Comparison of ENCODE assay signal across 8 cellular contexts in genomic region chr5:15476977-15477376, GRCh38. TPM values are rescaled to one million over a fixed set of nuclear protein-coding genes. Genes with fewer than 3 reads are reported as not detected.
"Had no signal": no experiment of that assay in that cellular context is flagged by ENCODE, and none has a peak within 500 bp of the region (broad histone marks: within the 10 kb centered on the region; RNA-seq: fewer than 3 reads in every experiment).

No MANE protein-coding gene starts in this region.

- DNase-seq: H9, HCEC 1CT, KG1 had no signal

- H3K4me2 ChIP-seq: GM23338 had no signal

- FAIRE-seq: H1, H54 had no signal

- H2AFZ ChIP-seq: GM23338 had no signal

- ATAC-seq: GM23338 had no signal

- H3K4me3 ChIP-seq: GM23338 had no signal

RNA-seq across cellular contexts. Expression of gene FBXL7, which starts 23.0 kb away (rescaled TPM):
- total RNA-seq: HT-29 had no signal
- polyA plus RNA-seq: IgD-negative memory B cell had no signal
